Comparison of ENCODE assay signal across 8 cellular contexts in the genomic region with DNA sequence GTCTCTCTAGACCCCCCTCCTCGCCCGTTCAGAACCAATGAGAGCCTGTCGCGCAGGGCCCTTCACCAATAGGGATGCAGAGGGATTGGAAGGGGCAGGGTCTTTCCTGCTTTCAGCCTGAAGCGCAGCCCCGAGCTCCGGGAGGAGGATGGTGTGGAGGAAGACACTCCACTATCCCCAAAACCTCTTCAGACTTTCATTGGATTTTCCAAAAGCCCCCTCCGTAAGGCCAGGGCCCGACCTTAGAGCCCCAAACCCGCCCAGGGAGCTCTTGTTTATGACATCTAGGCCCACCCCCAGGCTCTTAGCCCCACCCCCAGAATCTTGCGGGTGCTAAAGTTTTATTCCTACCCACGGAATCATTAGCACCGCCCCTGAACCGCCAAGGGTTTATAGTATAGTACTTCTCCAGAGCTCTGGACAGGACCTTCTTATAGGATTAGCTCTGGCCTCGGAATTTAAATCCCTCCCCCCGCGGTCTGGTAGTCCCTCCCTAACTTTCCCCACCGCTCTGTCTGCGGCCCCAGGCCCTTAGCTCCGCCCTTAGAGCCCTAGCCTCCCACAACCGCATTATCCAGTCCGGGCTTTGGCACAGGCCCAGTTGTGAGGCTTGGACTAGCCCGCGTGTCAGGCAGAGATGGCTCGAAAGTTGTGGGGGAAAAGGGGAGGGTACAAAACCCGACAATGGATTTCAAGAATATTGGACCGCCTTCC. TPM values are rescaled to one million over a fixed set of nuclear protein-coding genes. Genes with fewer than 3 reads are reported as not detected.
A peak's percentile ranks its signal among the peaks of the same experiment; 100 is the strongest.
DNase-seq lines count a peak whose midpoint lies in the region; ATAC-seq and TF ChIP-seq lines count a peak whose summit lies in the region.

No MANE protein-coding gene starts in this region.

- H3K4me1 Mint-ChIP-seq in activated T-cell treated with anti-CD3 and anti-CD28 coated beads, Interleukin-2, amount 50 U/mL, for 24 hours (ENCODE audit: low read depth), result peaks cover 40% of the 10 kb centered on the region

- H2AFZ ChIP-seq in OCI-LY3 (ENCODE audit: low read depth, low read length), result peak overlapping the region; percentile 61

- DNase-seq in GM10266 (ENCODE audit: extremely low spot score), result peak; percentile 97
- DNase-seq in activated T-cell treated with anti-CD3 and anti-CD28 coated beads, Interleukin-2, amount 50 U/mL, for 24 hours, result peak; percentile 86
- no peak for DNase-seq in esophagus muscularis mucosa (ENCODE audit: extremely low spot score)
- DNase-seq in stimulated activated CD8-positive, alpha-beta memory T cell treated with anti-CD3 and anti-CD28 coated beads, Interleukin-7, amount 100 ng/mL, for 48 hours (ENCODE audit: extremely low read depth in 1 of 2, low read depth in 1 of 2), result peak; percentile 60 to 80

- H3K27me3 ChIP-seq in OCI-LY3 (ENCODE audit: low read depth, low read length) (no peaks in the 10 kb centered on the region), esophagus muscularis mucosa (peaks cover 0 to 56% (median 12%) of the 10 kb centered on the region in 4 donors), mucosa of rectum (ENCODE audit: control insufficient read depth in 2 of 2, insufficient read depth in 2 of 2, low read length in 2 of 2) (peaks cover 7 to 15% of the 10 kb centered on the region in 2 donors)

- ATAC-seq in HG03521 (IDR thresholded peaks at IDR 0.05; ENCODE audit: unreplicated experiment) (peak; percentile 29), HG03442 (IDR thresholded peaks at IDR 0.05; ENCODE audit: unreplicated experiment) (no peak)

- H3K4me1 ChIP-seq in OCI-LY3 (ENCODE audit: low read length), result peaks cover 26% of the 10 kb centered on the region
- H3K4me1 ChIP-seq in esophagus muscularis mucosa, result peaks cover 22 to 45% (median 44%) of the 10 kb centered on the region in 4 donors
- peaks cover 18 to 20% of the 10 kb centered on the region in 2 donors for H3K4me1 ChIP-seq in mucosa of rectum (ENCODE audit: control insufficient read depth in 2 of 2, insufficient read depth in 2 of 2, low read length in 2 of 2)

- H3K9me3 Mint-ChIP-seq in activated T-cell treated with anti-CD3 and anti-CD28 coated beads, Interleukin-2, amount 50 U/mL, for 24 hours, result peaks cover 3% of the 10 kb centered on the region

- H3K4me2 ChIP-seq in OCI-LY3 (ENCODE audit: low read length), result peak overlapping the region; percentile 74

- TF ChIP-seq CTCF in GM10266 (IDR thresholded peaks at IDR 0.05; ENCODE audit: control insufficient read depth, insufficient read depth, low read depth, missing control alignments) (no peak), OCI-LY3 (IDR thresholded peaks at IDR 0.05; ENCODE audit: low read depth, low read length) (no peak), esophagus muscularis mucosa (IDR thresholded peaks at IDR 0.05) (no peak)

- TF ChIP-seq EP300 in esophagus muscularis mucosa (IDR thresholded peaks at IDR 0.05), result no peak

- peak overlapping the region; percentile 76 for H3K4me3 ChIP-seq in OCI-LY3 (ENCODE audit: low read length)
- H3K4me3 ChIP-seq in esophagus muscularis mucosa, result peak overlapping the region; percentile 38 to 52 (median 46)
- peak overlapping the region; percentile 35 to 52 for H3K4me3 ChIP-seq in mucosa of rectum (ENCODE audit: low read length in 2 of 2)

- peak overlapping the region; percentile 77 for H3K27ac Mint-ChIP-seq in activated T-cell treated with anti-CD3 and anti-CD28 coated beads, Interleukin-2, amount 50 U/mL, for 24 hours

- H4K20me1 ChIP-seq in OCI-LY3 (ENCODE audit: insufficient read depth, low read length), result no peaks in the 10 kb centered on the region

- no peaks in the 10 kb centered on the region for H3K36me3 ChIP-seq in OCI-LY3 (replicated peaks; ENCODE audit: low read depth, low read length)
- no peaks in the 10 kb centered on the region for H3K36me3 ChIP-seq in esophagus muscularis mucosa
- no peaks in the 10 kb centered on the region for H3K36me3 ChIP-seq in mucosa of rectum (ENCODE audit: control insufficient read depth in 2 of 2, insufficient read depth in 2 of 2, low read length in 2 of 2)

- H3K9ac ChIP-seq in OCI-LY3 (ENCODE audit: low read length), result peak overlapping the region; percentile 64
- H3K9ac ChIP-seq in mucosa of rectum (ENCODE audit: low read depth in 1 of 2, low read length in 2 of 2), result peak overlapping the region in 1 of 2 donors; percentile 24

- H3K27me3 Mint-ChIP-seq in activated T-cell treated with anti-CD3 and anti-CD28 coated beads, Interleukin-2, amount 50 U/mL, for 24 hours, result peaks cover 5% of the 10 kb centered on the region

- WGBS in esophagus muscularis mucosa, result 1% methylated on average over 19 of the region's 27 CpGs

- TF ChIP-seq POLR2A in esophagus muscularis mucosa (IDR thresholded peaks at IDR 0.05; ENCODE audit: low read depth), result no peak

- H3K27ac ChIP-seq in OCI-LY3 (ENCODE audit: low read length), result no peak overlapping the region
- H3K27ac ChIP-seq in esophagus muscularis mucosa (replicated peaks in 1 of 4), result no peak overlapping the region
- no peak overlapping the region for H3K27ac ChIP-seq in mucosa of rectum (ENCODE audit: low read depth in 2 of 2, low read length in 2 of 2)

- peaks cover 13% of the 10 kb centered on the region for H3K36me3 Mint-ChIP-seq in activated T-cell treated with anti-CD3 and anti-CD28 coated beads, Interleukin-2, amount 50 U/mL, for 24 hours (ENCODE audit: low read depth)

- H3K4me3 Mint-ChIP-seq in activated T-cell treated with anti-CD3 and anti-CD28 coated beads, Interleukin-2, amount 50 U/mL, for 24 hours, result peak overlapping the region; percentile 76

- intact Hi-C loops in esophagus muscularis mucosa (cut with DNase I), result no loop called here

- H3K9me3 ChIP-seq in OCI-LY3 (ENCODE audit: insufficient read depth, low read length), result no peaks in the 10 kb centered on the region
- no peaks in the 10 kb centered on the region for H3K9me3 ChIP-seq in esophagus muscularis mucosa
- H3K9me3 ChIP-seq in mucosa of rectum (ENCODE audit: control insufficient read depth in 2 of 2, low read length in 2 of 2), result no peaks in the 10 kb centered on the region

- no peaks in the 10 kb centered on the region; the same call in 1 of the 2 replicates for H3K79me2 ChIP-seq in OCI-LY3 (ENCODE audit: low read length)

RNA-seq across cellular contexts. Expression of gene EML2, which starts 6.6 kb away (rescaled TPM):
- 10 to 100 TPM; 12.0 to 28.4 (median 18.3) TPM for total RNA-seq in esophagus muscularis mucosa

RNA-seq across cellular contexts. Expression of gene GIPR, which starts 22.2 kb away (rescaled TPM):
- total RNA-seq in esophagus muscularis mucosa, result not detected

RNA-seq across cellular contexts. Expression of gene GPR4, which starts 43.8 kb away (rescaled TPM):
- total RNA-seq in esophagus muscularis mucosa, result 1 to 10 TPM in 3 of 4 donors, under 1 TPM in 1; 0.42 to 6.6 (median 4.8) TPM

RNA-seq across cellular contexts. Expression of gene SNRPD2, which starts 46.0 kb away (rescaled TPM):
- total RNA-seq in esophagus muscularis mucosa, result 100 to 1,000 TPM; 107 to 167 (median 139) TPM

RNA-seq across cellular contexts. Expression of gene QPCTL, which starts 46.7 kb away (rescaled TPM):
- 1 to 10 TPM; 4.6 to 6.8 (median 6.0) TPM for total RNA-seq in esophagus muscularis mucosa
